Comparison of ENCODE assay signal across 31 cellular contexts in the genomic region with DNA sequence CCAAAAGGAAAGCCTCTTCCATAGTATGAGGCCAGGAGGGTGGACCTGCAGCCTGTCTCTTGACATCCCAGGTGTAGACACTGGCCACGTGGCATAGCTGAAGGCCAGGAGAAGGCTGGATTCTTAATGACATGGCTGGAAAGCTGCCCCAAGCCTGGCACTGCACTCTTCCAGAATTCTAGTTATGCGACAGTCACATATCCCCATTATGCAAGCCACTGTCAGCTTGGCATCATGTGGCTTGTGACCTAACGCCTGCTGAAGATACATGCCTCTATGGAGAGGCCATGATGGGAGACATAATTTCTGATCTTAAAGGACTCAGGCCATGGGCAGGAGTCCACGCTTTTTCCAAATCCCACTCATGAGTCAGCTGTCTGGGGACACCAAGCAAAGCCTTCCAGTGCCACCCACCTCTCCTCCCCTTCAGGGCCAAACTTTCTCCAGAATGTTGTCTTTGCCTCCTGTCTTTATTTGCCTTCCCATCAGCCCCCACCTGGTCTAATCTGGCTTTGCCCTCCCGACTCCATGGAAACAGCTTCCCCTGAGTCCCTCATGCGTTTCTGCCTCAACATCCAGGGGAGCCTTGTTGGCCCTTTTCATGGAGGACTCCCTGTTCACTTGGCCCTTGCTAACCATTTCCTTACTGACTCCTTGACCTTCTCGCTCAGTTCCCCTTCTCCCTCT. TPM values are rescaled to one million over a fixed set of nuclear protein-coding genes. Genes with fewer than 3 reads are reported as not detected.
"Had no signal": no experiment of that assay in that cellular context is flagged by ENCODE, and none has a peak within 500 bp of the region (broad histone marks: within the 10 kb centered on the region; RNA-seq: fewer than 3 reads in every experiment).

No MANE protein-coding gene starts in this region.

- H3K4me1 ChIP-seq: ascending aorta, SJCRH30 had no signal

- H3K9me3 ChIP-seq: ascending aorta, Peyer's patch, SJCRH30 had no signal

- H3K27me3 ChIP-seq: ascending aorta, Peyer's patch had no signal

- H3K4me3 ChIP-seq: ascending aorta, Peyer's patch, SJCRH30, SK-N-MC had no signal

- H3K36me3 ChIP-seq: ascending aorta, Peyer's patch, SJCRH30 had no signal

- DNase-seq: activated CD4-positive, alpha-beta T cell treated with anti-CD3 and anti-CD28 coated beads for 36 hours; activated CD4-positive, alpha-beta T cell treated with anti-CD3 and anti-CD28 coated beads, Interleukin-2, amount 10 ng/mL, durations not matched to agents 7 days and 5 days; activated CD4-positive, alpha-beta T cell treated with anti-CD3 and anti-CD28 coated beads, Interleukin-2, amount 50 U/mL, for 48 hours; activated CD8-positive, alpha-beta T cell treated with anti-CD3 and anti-CD28 coated beads, Interleukin-2, amount 10 ng/mL, durations not matched to agents 7 days and 5 days; activated gamma-delta T cell; activated naive CD4-positive, alpha-beta T cell treated with Interleukin-2 at 50 U/mL for 16 hours; activated naive CD8-positive, alpha-beta T cell treated with anti-CD3 and anti-CD28 coated beads, Interleukin-2, amount 10 ng/mL, durations not matched to agents 7 days and 5 days; activated T-cell treated with anti-CD3 and anti-CD28 coated beads, Interleukin-2, amount 50 U/mL, for 24 hours; amygdala; NCI-H1092 treated with DMSO at 0.1 percent for 48 hours; NCI-H1417; NCI-H146; NCI-H187; NCI-H2029 treated with DMSO at 0.1 percent for 48 hours; NCI-H2107; NCI-H2171; NCI-H510A; NCI-H526; NCI-H748 treated with DMSO at 0.1 percent for 48 hours; NK-92 treated with Interleukin-12 subunit alpha and Interleukin-12 subunit beta, amount 100 ng/mL, for 24 hours; PC-3; Peyer's patch; RPMI8226 had no signal

- ATAC-seq: activated CD4-positive, alpha-beta T cell treated with anti-CD3 and anti-CD28 coated beads for 36 hours; activated CD4-positive, CD25-positive, alpha-beta regulatory T cell treated with anti-CD3 and anti-CD28 coated beads, Interleukin-2, amount 50 U/mL, for 24 hours; activated CD8-positive, alpha-beta T cell treated with anti-CD3 and anti-CD28 coated beads, Interleukin-2, amount 10 ng/mL, durations not matched to agents 7 days and 5 days; PC-3; WTC11 had no signal

- H3K27ac ChIP-seq: ascending aorta, Peyer's patch, SJCRH30, SK-N-MC had no signal

RNA-seq across cellular contexts. Expression of a gene that starts 3.0 kb away (rescaled TPM):
- total RNA-seq: activated CD4-positive, alpha-beta T cell treated with anti-CD3 and anti-CD28 coated beads for 36 hours; activated CD4-positive, alpha-beta T cell treated with anti-CD3 and anti-CD28 coated beads, Interleukin-2, amount 10 ng/mL, durations not matched to agents 7 days and 5 days; activated CD8-positive, alpha-beta T cell treated with anti-CD3 and anti-CD28 coated beads, Interleukin-2, amount 10 ng/mL, durations not matched to agents 7 days and 5 days; activated naive CD8-positive, alpha-beta T cell treated with anti-CD3 and anti-CD28 coated beads, Interleukin-2, amount 10 ng/mL, durations not matched to agents 7 days and 5 days; activated T-helper 2 cell treated with anti-CD3 and anti-CD28 coated beads, Interferon-gamma antibody, Interleukin-2, Interleukin-4, amounts not matched to agents 10 μg/mL and 5 μg/mL and 100 μg/mL, durations not matched to agents 14 hours and 24 hours and 36 hours; M059J; PC-3; SJCRH30 had no signal

RNA-seq across cellular contexts. Expression of a gene that starts 53.0 kb away (rescaled TPM):
- total RNA-seq: activated CD4-positive, alpha-beta T cell treated with anti-CD3 and anti-CD28 coated beads for 36 hours; activated CD4-positive, alpha-beta T cell treated with anti-CD3 and anti-CD28 coated beads, Interleukin-2, amount 10 ng/mL, durations not matched to agents 7 days and 5 days; activated CD8-positive, alpha-beta T cell treated with anti-CD3 and anti-CD28 coated beads, Interleukin-2, amount 10 ng/mL, durations not matched to agents 7 days and 5 days; activated naive CD8-positive, alpha-beta T cell treated with anti-CD3 and anti-CD28 coated beads, Interleukin-2, amount 10 ng/mL, durations not matched to agents 7 days and 5 days; activated T-helper 2 cell treated with anti-CD3 and anti-CD28 coated beads, Interferon-gamma antibody, Interleukin-2, Interleukin-4, amounts not matched to agents 10 μg/mL and 5 μg/mL and 100 μg/mL, durations not matched to agents 14 hours and 24 hours and 36 hours; ascending aorta; M059J; PC-3; Peyer's patch; SJCRH30; WTC11 had no signal
- polyA plus RNA-seq: adipose tissue had no signal
